ENCODE assay signal across 10 cellular contexts in genomic region chr16:30350134-30350871, GRCh38. TPM values are rescaled to one million over a fixed set of nuclear protein-coding genes. Genes with fewer than 3 reads are reported as not detected.
DNase-seq lines count a peak whose midpoint lies in the region; ATAC-seq and FAIRE-seq lines count a peak whose summit lies in the region.
"Had no signal": no experiment of that assay in that cellular context is flagged by ENCODE, and none has a peak within 500 bp of the region (broad histone marks: within the 10 kb centered on the region; RNA-seq: fewer than 3 reads in every experiment).

No MANE protein-coding gene starts in this region.

- no peak for FAIRE-seq in small intestine (lab: Jason Lieb, UNC)

- peaks cover 31% of the 10 kb centered on the region for H3K36me3 Mint-ChIP-seq in activated CD4-positive, alpha-beta T cell treated with anti-CD3 and anti-CD28 coated beads for 36 hours (ENCODE audit: low read depth)
- peaks cover 39% of the 10 kb centered on the region for H3K36me3 Mint-ChIP-seq in activated naive CD4-positive, alpha-beta T cell treated with anti-CD3 and anti-CD28 coated beads, Interleukin-2, amount 10 ng/mL, durations not matched to agents 7 days and 5 days

- H3K36me3 ChIP-seq in small intestine (ENCODE audit: control insufficient read depth in 2 of 2, insufficient read depth in 2 of 2, low read length in 2 of 2) = peaks cover 0 to 11% of the 10 kb centered on the region in 2 donors

- peak; percentile 40 for ATAC-seq in activated CD4-positive, alpha-beta T cell treated with anti-CD3 and anti-CD28 coated beads for 36 hours
- ATAC-seq in HG03108 (IDR thresholded peaks at IDR 0.05; ENCODE audit: unreplicated experiment) = peak; percentile 42

- CTCF ChIA-PET in activated CD4-positive, alpha-beta T cell treated with anti-CD3 and anti-CD28 coated beads for 36 hours (lab: Charles Lee) = interaction anchor here (0.6 to 1.4 kb wide), 3 partner anchors 20 to 80 kb away, joined by 4 read pairs; partner anchors contain the start of genes DCTPP1 and TBC1D10B
- CTCF ChIA-PET in activated naive CD4-positive, alpha-beta T cell treated with anti-CD3 and anti-CD28 coated beads, Interleukin-2, amount 10 ng/mL, durations not matched to agents 7 days and 5 days (lab: Charles Lee) = no interaction called here

- POLR2A ChIA-PET in activated CD4-positive, alpha-beta T cell treated with anti-CD3 and anti-CD28 coated beads for 36 hours (lab: Charles Lee) = no interaction called here

- no peaks in the 10 kb centered on the region for H3K9me3 Mint-ChIP-seq in activated CD4-positive, alpha-beta T cell treated with anti-CD3 and anti-CD28 coated beads for 36 hours (ENCODE audit: low read depth)
- H3K9me3 Mint-ChIP-seq in activated naive CD4-positive, alpha-beta T cell treated with anti-CD3 and anti-CD28 coated beads, Interleukin-2, amount 10 ng/mL, durations not matched to agents 7 days and 5 days = no peaks in the 10 kb centered on the region

- H3K27ac ChIP-seq in small intestine (ENCODE audit: low read depth in 1 of 2, low read length in 1 of 2) = peak overlapping the region; percentile 4 to 20

- H3K4me3 Mint-ChIP-seq in activated CD4-positive, alpha-beta T cell treated with anti-CD3 and anti-CD28 coated beads for 36 hours = no peak overlapping the region
- no peak overlapping the region for H3K4me3 Mint-ChIP-seq in activated naive CD4-positive, alpha-beta T cell treated with anti-CD3 and anti-CD28 coated beads, Interleukin-2, amount 10 ng/mL, durations not matched to agents 7 days and 5 days

- 32 to 56% (median 38%) methylated on average over 3 of the region's 3 CpGs for WGBS in small intestine, 3 donors

- H3K4me1 Mint-ChIP-seq in activated CD4-positive, alpha-beta T cell treated with anti-CD3 and anti-CD28 coated beads for 36 hours = peaks cover 36% of the 10 kb centered on the region
- H3K4me1 Mint-ChIP-seq in activated naive CD4-positive, alpha-beta T cell treated with anti-CD3 and anti-CD28 coated beads, Interleukin-2, amount 10 ng/mL, durations not matched to agents 7 days and 5 days = peaks cover 24% of the 10 kb centered on the region

- peak overlapping the region; percentile 85 for H3K27ac Mint-ChIP-seq in activated CD4-positive, alpha-beta T cell treated with anti-CD3 and anti-CD28 coated beads for 36 hours
- peak overlapping the region; percentile 13 for H3K27ac Mint-ChIP-seq in activated naive CD4-positive, alpha-beta T cell treated with anti-CD3 and anti-CD28 coated beads, Interleukin-2, amount 10 ng/mL, durations not matched to agents 7 days and 5 days

- intact Hi-C loops in activated CD4-positive, alpha-beta T cell treated with anti-CD3 and anti-CD28 coated beads for 36 hours (cut with DNase I, micrococcal nuclease) = no loop called here

- DNase-seq in activated CD4-positive, alpha-beta T cell treated with anti-CD3 and anti-CD28 coated beads for 36 hours = peak; percentile 45
- DNase-seq in activated CD4-positive, alpha-beta T cell treated with anti-CD3 and anti-CD28 coated beads for 4 hours = no peak
- DNase-seq in activated naive CD4-positive, alpha-beta T cell treated with anti-CD3 and anti-CD28 coated beads, Interleukin-2, amount 10 ng/mL, durations not matched to agents 7 days and 5 days = no peak
- DNase-seq in small intestine = peak; percentile 60
- DNase-seq in NCI-H2171 (lab: John Stamatoyannopoulos, UW) = no peak
- DNase-seq in NCI-H526 (lab: John Stamatoyannopoulos, UW) = no peak
- no peak for DNase-seq in NCI-H510A (lab: John Stamatoyannopoulos, UW)
- DNase-seq: NCI-H2227 treated with DMSO at 0.1 percent for 48 hours had no signal

- H3K9me3 ChIP-seq in small intestine (ENCODE audit: control insufficient read depth, low read depth) = no peaks in the 10 kb centered on the region

- no peaks in the 10 kb centered on the region for H3K27me3 ChIP-seq in small intestine (ENCODE audit: control insufficient read depth in 2 of 2, insufficient read depth in 2 of 2, low read length in 2 of 2)

- H3K27me3 Mint-ChIP-seq in activated CD4-positive, alpha-beta T cell treated with anti-CD3 and anti-CD28 coated beads for 36 hours = no peaks in the 10 kb centered on the region
- no peaks in the 10 kb centered on the region for H3K27me3 Mint-ChIP-seq in activated naive CD4-positive, alpha-beta T cell treated with anti-CD3 and anti-CD28 coated beads, Interleukin-2, amount 10 ng/mL, durations not matched to agents 7 days and 5 days

- H3K4me3 ChIP-seq in small intestine (ENCODE audit: low read depth in 1 of 2, low read length in 2 of 2) = no peak overlapping the region

- peaks cover 2 to 6% of the 10 kb centered on the region in 2 donors for H3K4me1 ChIP-seq in small intestine (ENCODE audit: control insufficient read depth in 2 of 2, insufficient read depth in 1 of 2, low read depth in 1 of 2, low read length in 1 of 2)

RNA-seq across cellular contexts. Expression of gene CD2BP2, which starts 4.8 kb away (rescaled TPM):
- 10 to 100 TPM; 42.3 to 51.8 TPM for total RNA-seq in activated CD4-positive, alpha-beta T cell treated with anti-CD3 and anti-CD28 coated beads for 36 hours
- 10 to 100 TPM; 30.0 to 43.5 (median 36.6) TPM for polyA plus RNA-seq in small intestine

RNA-seq across cellular contexts. Expression of gene TBC1D10B, which starts 20.0 kb away (rescaled TPM):
- 10 to 100 TPM; 38.1 to 43.4 TPM for total RNA-seq in activated CD4-positive, alpha-beta T cell treated with anti-CD3 and anti-CD28 coated beads for 36 hours
- 10 to 100 TPM; 30.8 to 46.1 (median 43.0) TPM for polyA plus RNA-seq in small intestine

RNA-seq across cellular contexts. Expression of gene MYL11, which starts 24.3 kb away (rescaled TPM):
- total RNA-seq in activated CD4-positive, alpha-beta T cell treated with anti-CD3 and anti-CD28 coated beads for 36 hours = 1 to 10 TPM in 1 of 2 experiments, under 1 TPM in 1; 0.69 to 1.6 TPM
- 1 to 10 TPM in 1 of 3 donors, under 1 TPM in 1, not detected in 1; 0.82 to 1.9 TPM for polyA plus RNA-seq in small intestine
- total RNA-seq: glomerular endothelial cell had no signal

RNA-seq across cellular contexts. Expression of gene SEPTIN1, which starts 32.1 kb away (rescaled TPM):
- total RNA-seq in activated CD4-positive, alpha-beta T cell treated with anti-CD3 and anti-CD28 coated beads for 36 hours = 100 to 1,000 TPM; 155 to 159 TPM
- polyA plus RNA-seq in small intestine = 10 to 100 TPM in 1 of 3 donors, 1 to 10 TPM in 2; 5.6 to 21.1 (median 7.2) TPM

RNA-seq across cellular contexts. Expression of gene ZNF48, which starts 44.9 kb away (rescaled TPM):
- 10 to 100 TPM; 10.6 to 11.0 TPM for total RNA-seq in activated CD4-positive, alpha-beta T cell treated with anti-CD3 and anti-CD28 coated beads for 36 hours
- 1 to 10 TPM; 1.6 to 7.0 (median 1.8) TPM for polyA plus RNA-seq in small intestine

Comparison
In these comparisons a context has a peak if more than half of its experiments do, and no peak if none do; other contexts are left out.
1. DNase-seq: peak in activated CD4-positive, alpha-beta T cell treated with anti-CD3 and anti-CD28 coated beads for 36 hours (single experiment) and small intestine (single experiment); none in activated CD4-positive, alpha-beta T cell treated with anti-CD3 and anti-CD28 coated beads for 4 hours (0 of 2), activated naive CD4-positive, alpha-beta T cell treated with anti-CD3 and anti-CD28 coated beads, Interleukin-2, amount 10 ng/mL, durations not matched to agents 7 days and 5 days (single experiment), NCI-H2171 (single experiment), NCI-H526 (0 of 2) and NCI-H510A (single experiment).